ENCODE assay signal across 21 cellular contexts in the genomic region with DNA sequence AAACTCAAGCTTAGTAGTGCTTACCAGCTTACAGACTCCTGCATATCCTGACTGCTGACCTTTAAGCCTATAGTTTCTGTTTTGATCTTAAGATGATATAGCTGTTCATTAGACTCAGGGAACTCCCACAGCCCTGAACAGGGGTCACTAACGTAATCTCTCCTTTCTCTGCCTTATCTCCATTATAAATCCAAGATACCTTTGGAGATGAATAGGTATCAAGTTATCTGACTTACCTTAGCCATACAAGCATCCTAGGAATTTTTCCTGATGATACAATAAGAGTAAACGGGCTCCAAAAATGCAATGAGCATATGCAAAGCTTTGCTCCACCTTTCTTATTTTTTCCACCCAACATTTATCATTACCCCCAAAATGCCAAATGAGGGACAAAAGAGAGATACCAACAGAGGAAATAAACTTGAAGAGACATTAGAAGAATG.
DNase-seq lines count a peak whose midpoint lies in the region; ATAC-seq and TF ChIP-seq lines count a peak whose summit lies in the region.
"Had no signal": no experiment of that assay in that cellular context is flagged by ENCODE, and none has a peak within 500 bp of the region (broad histone marks: within the 10 kb centered on the region; RNA-seq: fewer than 3 reads in every experiment).

No MANE protein-coding gene starts in this region.

- H3K36me3 ChIP-seq in ACC112 (ENCODE audit: insufficient read depth, low read length): no peaks in the 10 kb centered on the region
- H3K36me3 ChIP-seq in hepatocyte (replicated peaks; ENCODE audit: insufficient read depth, low read depth): no peaks in the 10 kb centered on the region
- H3K36me3 ChIP-seq: right lobe of liver, stomach, upper lobe of right lung had no signal

- TF ChIP-seq RAD21 in Ishikawa (IDR thresholded peaks at IDR 0.05; ENCODE audit: low read depth): no peak

- H3K79me2 ChIP-seq in ACC112 (ENCODE audit: control insufficient read depth, insufficient read depth, low read length, unreplicated experiment) (no peaks in the 10 kb centered on the region), hepatocyte (no peaks in the 10 kb centered on the region)

- H3K27me3 ChIP-seq in ACC112 (ENCODE audit: insufficient read depth, low read length) (no peaks in the 10 kb centered on the region), hepatocyte (no peaks in the 10 kb centered on the region)
- H3K27me3 ChIP-seq: right lobe of liver, stomach, upper lobe of right lung had no signal

- DNase-seq in hepatocyte (ENCODE audit: low spot score) (no peak), NCI-H526 (lab: John Stamatoyannopoulos, UW) (no peak), germinal center (ENCODE audit: low spot score) (no peak), GM19238 (ENCODE audit: insufficient read length, low spot score) (no peak)
- DNase-seq: activated CD4-positive, alpha-beta T cell treated with anti-CD3 and anti-CD28 coated beads for 1 hour; activated CD8-positive, alpha-beta memory T cell treated with anti-CD3 and anti-CD28 coated beads, Interleukin-2, amount 50 U/mL, for 48 hours; aorta; CD8-positive, alpha-beta T cell; effector CD4-positive, alpha-beta T cell; KG1; NCI-H1048; NCI-H2081; NCI-H524 treated with DMSO at 0.1 percent for 48 hours; right lobe of liver; stomach; upper lobe of right lung had no signal

- H3K4me2 ChIP-seq in hepatocyte: peak overlapping the region; percentile 12

- H2AFZ ChIP-seq in ACC112 (ENCODE audit: low read length, unreplicated experiment) (peak overlapping the region; percentile 21), hepatocyte (no peak overlapping the region)

- ATAC-seq in GM18907 (IDR thresholded peaks at IDR 0.05; ENCODE audit: unreplicated experiment) (peak; percentile 53), HG03025 (IDR thresholded peaks at IDR 0.05; ENCODE audit: low FRiP score, unreplicated experiment) (no peak)
- ATAC-seq: CD8-positive, alpha-beta T cell; Panc1; right lobe of liver; upper lobe of right lung had no signal

- H3K9me3 ChIP-seq in hepatocyte (ENCODE audit: low read depth): no peaks in the 10 kb centered on the region
- H3K9me3 ChIP-seq: right lobe of liver, stomach, upper lobe of right lung had no signal

- WGBS in hepatocyte (ENCODE audit: low lambda C conversion rate, missing lambda C conversion rate): 27% methylated on average over 2 of the region's 2 CpGs

- no peaks in the 10 kb centered on the region for H3K9me2 ChIP-seq in hepatocyte (replicated peaks; ENCODE audit: insufficient read depth)

- TF ChIP-seq CTCF in hepatocyte (IDR thresholded peaks at IDR 0.05; ENCODE audit: poor library complexity): no peak

- no peaks in the 10 kb centered on the region for H4K20me1 ChIP-seq in hepatocyte (ENCODE audit: insufficient read depth, poor library complexity, severe bottlenecking)

- TF ChIP-seq EP300 in Ishikawa (IDR thresholded peaks at IDR 0.05; ENCODE audit: borderline replicate concordance): no peak

- H3K4me3 ChIP-seq in ACC112 (ENCODE audit: low read depth, low read length): no peak overlapping the region
- H3K4me3 ChIP-seq in hepatocyte: no peak overlapping the region
- H3K4me3 ChIP-seq: right lobe of liver, stomach, upper lobe of right lung had no signal

- H3K4me1 ChIP-seq in ACC112 (ENCODE audit: control insufficient read depth, insufficient read depth, low read length, unreplicated experiment) (peaks cover 25% of the 10 kb centered on the region), hepatocyte (ENCODE audit: insufficient read depth) (peaks cover 18% of the 10 kb centered on the region)
- H3K4me1 ChIP-seq: right lobe of liver, stomach had no signal

- no peak overlapping the region for H3K27ac ChIP-seq in ACC112 (ENCODE audit: low read depth, low read length)
- no peak overlapping the region for H3K27ac ChIP-seq in hepatocyte
- H3K27ac ChIP-seq: right lobe of liver, stomach, upper lobe of right lung had no signal

TF ChIP-seq in Ishikawa, 13 proteins besides CTCF, POLR2A, EP300 and RAD21:
- TF ChIP-seq CEBPB (IDR thresholded peaks at IDR 0.05) (no peak), TEAD4 (IDR thresholded peaks at IDR 0.05) (peak; percentile 56; the same call in 1 of the 2 replicates), EGR1 (IDR thresholded peaks at IDR 0.05) (no peak)
- TF ChIP-seq, protein P1, sequence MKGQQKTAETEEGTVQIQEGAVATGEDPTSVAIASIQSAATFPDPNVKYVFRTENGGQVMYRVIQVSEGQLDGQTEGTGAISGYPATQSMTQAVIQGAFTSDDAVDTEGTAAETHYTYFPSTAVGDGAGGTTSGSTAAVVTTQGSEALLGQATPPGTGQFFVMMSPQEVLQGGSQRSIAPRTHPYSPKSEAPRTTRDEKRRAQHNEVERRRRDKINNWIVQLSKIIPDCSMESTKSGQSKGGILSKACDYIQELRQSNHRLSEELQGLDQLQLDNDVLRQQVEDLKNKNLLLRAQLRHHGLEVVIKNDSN (IDR thresholded peaks at IDR 0.05): no peak
TF ChIP-seq in Ishikawa: peak in this region for 1.
